Comparison of ENCODE assay signal across 1 cellular context in the genomic region with DNA sequence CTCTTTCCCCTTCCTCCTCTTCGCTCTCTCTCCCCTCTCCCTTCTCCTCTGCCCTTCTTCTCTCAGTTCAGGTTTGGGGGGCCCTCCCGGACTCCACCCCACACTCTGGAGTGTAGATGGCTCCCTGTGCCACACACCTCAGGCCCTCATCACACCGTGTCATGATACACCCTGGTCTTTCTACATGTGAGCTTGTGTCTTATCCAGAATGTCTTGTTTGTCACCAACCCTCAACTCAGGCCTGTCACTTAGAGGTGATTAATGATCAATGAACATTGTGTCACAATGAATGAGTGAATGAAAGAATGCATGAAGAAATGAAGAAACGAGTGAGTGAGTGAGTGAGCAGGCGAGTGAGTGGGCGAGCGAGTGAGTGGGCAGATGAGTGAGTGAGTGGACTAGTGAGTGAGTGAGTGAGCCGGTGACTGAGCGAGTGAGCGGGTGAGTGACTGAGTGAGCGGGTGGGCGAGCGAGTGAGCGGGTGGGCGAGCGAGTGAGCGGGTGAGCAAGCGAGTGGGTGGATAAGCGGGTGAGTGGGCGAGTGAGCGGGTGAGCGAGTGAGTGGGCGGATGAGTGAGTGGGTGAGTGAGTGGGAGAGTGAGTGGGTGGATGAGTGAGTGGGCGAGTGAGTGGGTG.
A peak's percentile ranks its signal among the peaks of the same experiment; 100 is the strongest.
TF ChIP-seq lines count a peak whose summit lies in the region.

No MANE protein-coding gene starts in this region.

TF ChIP-seq in HepG2, 621 proteins besides CTCF, POLR2A, EP300 and RAD21:
- TF ChIP-seq HNRNPL (IDR thresholded peaks at IDR 0.05; ENCODE audit: low read depth, low read length) (peak; percentile 40; the same call in 1 of the 2 replicates), ZNF24 (IDR thresholded peaks at IDR 0.05) (peak; percentile 87), ASH2L (IDR thresholded peaks at IDR 0.05; ENCODE audit: insufficient read length, low read depth, low read length) (peak; percentile 83), RERE (CRISPR knock-in tag; IDR thresholded peaks at IDR 0.05; ENCODE audit: low read depth) (no peak), SATB2 (CRISPR knock-in tag; IDR thresholded peaks at IDR 0.05) (no peak), HHEX (CRISPR knock-in tag; IDR thresholded peaks at IDR 0.05) (no peak)
